9 cellular contexts compared by ENCODE assay signal in genomic region chr17:17305282-17305801, GRCh38. TPM values are rescaled to one million over a fixed set of nuclear protein-coding genes. Genes with fewer than 3 reads are reported as not detected.
DNase-seq lines count a peak whose midpoint lies in the region; ATAC-seq and TF ChIP-seq lines count a peak whose summit lies in the region.
"Had no signal": no experiment of that assay in that cellular context is flagged by ENCODE, and none has a peak within 500 bp of the region (broad histone marks: within the 10 kb centered on the region; RNA-seq: fewer than 3 reads in every experiment).

No MANE protein-coding gene starts in this region.

- peaks cover 0 to 33% of the 10 kb centered on the region in 2 donors for H3K4me1 ChIP-seq in left lung

- intact Hi-C loops in left lung (cut with DNase I): no loop called here

- no peaks in the 10 kb centered on the region for H3K27me3 Mint-ChIP-seq in activated CD8-positive, alpha-beta T cell treated with anti-CD3 and anti-CD28 coated beads, Interleukin-2, amount 10 ng/mL, durations not matched to agents 7 days and 5 days (ENCODE audit: low read depth)

- POLR2A ChIA-PET in activated CD8-positive, alpha-beta T cell treated with anti-CD3 and anti-CD28 coated beads, Interleukin-2, amount 10 ng/mL, durations not matched to agents 7 days and 5 days (lab: Charles Lee): interaction anchor here (1.2 to 3.8 kb wide), 4 partner anchors 10 to 25 kb away, joined by 3 to 33 read pairs (median 6); partner anchors contain the start of gene COPS3

- CTCF ChIA-PET in activated CD8-positive, alpha-beta T cell treated with anti-CD3 and anti-CD28 coated beads, Interleukin-2, amount 10 ng/mL, durations not matched to agents 7 days and 5 days (lab: Charles Lee): interaction anchor here (0.6 to 2.1 kb wide), 3 partner anchors 11 to 159 kb away, joined by 3 to 8 read pairs (median 3); no protein-coding TSS in a partner anchor

- peaks cover 38% of the 10 kb centered on the region for H3K4me1 Mint-ChIP-seq in activated CD8-positive, alpha-beta T cell treated with anti-CD3 and anti-CD28 coated beads, Interleukin-2, amount 10 ng/mL, durations not matched to agents 7 days and 5 days (ENCODE audit: low read depth)

- DNase-seq in NCI-H524 (lab: John Stamatoyannopoulos, UW): peak; percentile 29 to 71
- no peak for DNase-seq in NCI-H524 treated with DMSO at 0.1 percent for 48 hours (lab: John Stamatoyannopoulos, UW)
- peak; percentile 3 to 53 for DNase-seq in NCI-H526 (lab: John Stamatoyannopoulos, UW)
- peak; percentile 85 for DNase-seq in activated CD8-positive, alpha-beta T cell treated with anti-CD3 and anti-CD28 coated beads, Interleukin-2, amount 10 ng/mL, durations not matched to agents 7 days and 5 days
- peak in 1 of 2 donors; percentile 39 for DNase-seq in left lung
- DNase-seq in HT-29 (ENCODE audit: low spot score): no peak
- DNase-seq in G401 (ENCODE audit: low spot score): no peak

- no peaks in the 10 kb centered on the region for H3K36me3 ChIP-seq in left lung
- H3K36me3 ChIP-seq: adrenal gland had no signal

- no peak overlapping the region for H3K27ac ChIP-seq in left lung
- H3K27ac ChIP-seq: adrenal gland had no signal

- peak overlapping the region; percentile 89 for H3K27ac Mint-ChIP-seq in activated CD8-positive, alpha-beta T cell treated with anti-CD3 and anti-CD28 coated beads, Interleukin-2, amount 10 ng/mL, durations not matched to agents 7 days and 5 days

- H3K9me3 ChIP-seq in left lung: no peaks in the 10 kb centered on the region
- H3K9me3 ChIP-seq: adrenal gland had no signal

- no peak for TF ChIP-seq CTCF in left lung (IDR thresholded peaks at IDR 0.05)

- in situ Hi-C loops in G401 (cut with HindIII; ENCODE audit: low sequenced_read_pairs): no loop called here

- peaks cover 0 to 20% of the 10 kb centered on the region in 2 donors for H3K27me3 ChIP-seq in left lung
- H3K27me3 ChIP-seq: adrenal gland had no signal

- H3K4me3 Mint-ChIP-seq in activated CD8-positive, alpha-beta T cell treated with anti-CD3 and anti-CD28 coated beads, Interleukin-2, amount 10 ng/mL, durations not matched to agents 7 days and 5 days: peak overlapping the region; percentile 93

- peaks cover 17% of the 10 kb centered on the region for H3K36me3 Mint-ChIP-seq in activated CD8-positive, alpha-beta T cell treated with anti-CD3 and anti-CD28 coated beads, Interleukin-2, amount 10 ng/mL, durations not matched to agents 7 days and 5 days (ENCODE audit: low read depth)

- no peaks in the 10 kb centered on the region for H3K9me3 Mint-ChIP-seq in activated CD8-positive, alpha-beta T cell treated with anti-CD3 and anti-CD28 coated beads, Interleukin-2, amount 10 ng/mL, durations not matched to agents 7 days and 5 days (ENCODE audit: insufficient read depth)

- H3K4me3 ChIP-seq in left lung: no peak overlapping the region
- H3K4me3 ChIP-seq: adrenal gland had no signal

- peak; percentile 76 for ATAC-seq in HG02798 (IDR thresholded peaks at IDR 0.05; ENCODE audit: poor library complexity, unreplicated experiment)
- ATAC-seq in activated CD8-positive, alpha-beta T cell treated with anti-CD3 and anti-CD28 coated beads, Interleukin-2, amount 10 ng/mL, durations not matched to agents 7 days and 5 days: peak; percentile 72
- ATAC-seq in left lung: peak; percentile 8

RNA-seq across cellular contexts. Expression of gene NT5M, which starts 2.2 kb away (rescaled TPM):
- total RNA-seq in activated CD8-positive, alpha-beta T cell treated with anti-CD3 and anti-CD28 coated beads, Interleukin-2, amount 10 ng/mL, durations not matched to agents 7 days and 5 days: 1 to 10 TPM; 8.3 to 9.0 TPM
- total RNA-seq in left lung: 1 to 10 TPM; 1.5 to 1.6 TPM
- 0.41 and 2.0 TPM in 2 replicates for total RNA-seq in HT-29 (2014; rRNA removed; shearing (Covaris generic))
- 1.4 and 3.8 TPM in 2 replicates for total RNA-seq in G401 (2014; rRNA removed; shearing (Covaris generic))

RNA-seq across cellular contexts. Expression of gene COPS3, which starts 24.3 kb away (rescaled TPM):
- 100 to 1,000 TPM; 115 to 124 TPM for total RNA-seq in activated CD8-positive, alpha-beta T cell treated with anti-CD3 and anti-CD28 coated beads, Interleukin-2, amount 10 ng/mL, durations not matched to agents 7 days and 5 days
- total RNA-seq in left lung: 10 to 100 TPM; 48.4 to 63.7 TPM
- 35.4 and 44.9 TPM in 2 replicates for total RNA-seq in HT-29 (2014; rRNA removed; shearing (Covaris generic))
- total RNA-seq in G401 (2014; rRNA removed; shearing (Covaris generic)): 162 and 165 TPM in 2 replicates

Comparison
In these comparisons a context has a peak if more than half of its experiments do, and no peak if none do; other contexts are left out.
1. DNase-seq: peak in NCI-H524 (2 of 2), NCI-H526 (2 of 2) and activated CD8-positive, alpha-beta T cell treated with anti-CD3 and anti-CD28 coated beads, Interleukin-2, amount 10 ng/mL, durations not matched to agents 7 days and 5 days (single experiment); none in NCI-H524 treated with DMSO at 0.1 percent for 48 hours (single experiment), HT-29 (single experiment) and G401 (single experiment).
2. ATAC-seq: peak in every context shown above with its lines; median percentile 76 in HG02798; 72 in activated CD8-positive, alpha-beta T cell treated with anti-CD3 and anti-CD28 coated beads, Interleukin-2, amount 10 ng/mL, durations not matched to agents 7 days and 5 days; 8 in left lung.